1 cellular context compared by ENCODE assay signal in the genomic region with DNA sequence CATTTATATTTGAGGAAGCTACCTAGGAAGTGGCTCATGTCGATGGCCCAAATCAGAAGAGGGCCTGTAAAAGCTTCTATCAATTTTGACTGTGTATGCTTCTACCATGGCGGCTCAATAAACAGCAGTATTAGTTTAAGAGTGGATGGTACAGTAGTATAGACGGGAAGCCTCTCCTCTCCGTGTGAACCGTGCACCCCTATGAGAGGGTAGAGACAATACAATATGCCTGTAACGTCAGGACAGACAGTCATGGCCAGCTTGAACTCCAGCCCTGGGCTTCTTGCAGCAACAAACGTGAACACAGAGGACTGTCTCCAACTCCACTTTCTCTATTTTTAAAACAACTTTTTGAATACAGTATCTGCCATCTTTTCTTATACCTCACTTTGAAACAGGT.
TF ChIP-seq lines count a peak whose summit lies in the region.

No MANE protein-coding gene starts in this region.

TF ChIP-seq in GM23338, 12 proteins besides CTCF, POLR2A, EP300 and RAD21 (continued from another document):
- TF ChIP-seq, protein P1, sequence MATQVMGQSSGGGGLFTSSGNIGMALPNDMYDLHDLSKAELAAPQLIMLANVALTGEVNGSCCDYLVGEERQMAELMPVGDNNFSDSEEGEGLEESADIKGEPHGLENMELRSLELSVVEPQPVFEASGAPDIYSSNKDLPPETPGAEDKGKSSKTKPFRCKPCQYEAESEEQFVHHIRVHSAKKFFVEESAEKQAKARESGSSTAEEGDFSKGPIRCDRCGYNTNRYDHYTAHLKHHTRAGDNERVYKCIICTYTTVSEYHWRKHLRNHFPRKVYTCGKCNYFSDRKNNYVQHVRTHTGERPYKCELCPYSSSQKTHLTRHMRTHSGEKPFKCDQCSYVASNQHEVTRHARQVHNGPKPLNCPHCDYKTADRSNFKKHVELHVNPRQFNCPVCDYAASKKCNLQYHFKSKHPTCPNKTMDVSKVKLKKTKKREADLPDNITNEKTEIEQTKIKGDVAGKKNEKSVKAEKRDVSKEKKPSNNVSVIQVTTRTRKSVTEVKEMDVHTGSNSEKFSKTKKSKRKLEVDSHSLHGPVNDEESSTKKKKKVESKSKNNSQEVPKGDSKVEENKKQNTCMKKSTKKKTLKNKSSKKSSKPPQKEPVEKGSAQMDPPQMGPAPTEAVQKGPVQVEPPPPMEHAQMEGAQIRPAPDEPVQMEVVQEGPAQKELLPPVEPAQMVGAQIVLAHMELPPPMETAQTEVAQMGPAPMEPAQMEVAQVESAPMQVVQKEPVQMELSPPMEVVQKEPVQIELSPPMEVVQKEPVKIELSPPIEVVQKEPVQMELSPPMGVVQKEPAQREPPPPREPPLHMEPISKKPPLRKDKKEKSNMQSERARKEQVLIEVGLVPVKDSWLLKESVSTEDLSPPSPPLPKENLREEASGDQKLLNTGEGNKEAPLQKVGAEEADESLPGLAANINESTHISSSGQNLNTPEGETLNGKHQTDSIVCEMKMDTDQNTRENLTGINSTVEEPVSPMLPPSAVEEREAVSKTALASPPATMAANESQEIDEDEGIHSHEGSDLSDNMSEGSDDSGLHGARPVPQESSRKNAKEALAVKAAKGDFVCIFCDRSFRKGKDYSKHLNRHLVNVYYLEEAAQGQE (IDR thresholded peaks at IDR 0.05; ENCODE audit: unreplicated experiment): no peak
